ENCODE assay signal across 20 cellular contexts in genomic region chr11:108959874-108960273, GRCh38.
"Had no signal": no experiment of that assay in that cellular context is flagged by ENCODE, and none has a peak within 500 bp of the region (broad histone marks: within the 10 kb centered on the region; RNA-seq: fewer than 3 reads in every experiment).

No MANE protein-coding gene starts in this region.

- H3K4me1 ChIP-seq: prostate gland, thyroid gland had no signal

- H3K36me3 Mint-ChIP-seq: activated naive CD8-positive, alpha-beta T cell; naive thymus-derived CD4-positive, alpha-beta T cell had no signal

- H3K27ac Mint-ChIP-seq: activated naive CD8-positive, alpha-beta T cell; activated T-helper 17 cell treated with anti-CD3 and anti-CD28 coated beads, Interleukin-2, amount 50 U/mL, for 72 hours; naive thymus-derived CD4-positive, alpha-beta T cell had no signal

- H3K4me3 ChIP-seq: heart right ventricle, ovary, prostate gland, thyroid gland had no signal

- DNase-seq: activated CD4-positive, alpha-beta T cell treated with anti-CD3 and anti-CD28 coated beads for 1 hour; activated naive CD4-positive, alpha-beta T cell; activated T-cell treated with anti-CD3 and anti-CD28 coated beads, Interleukin-2, amount 50 U/mL, for 1 hour; amniotic stem cell; cerebellar nuclear complex; cortex of kidney; erythroblast; heart right ventricle; left colon; naive thymus-derived CD4-positive, alpha-beta T cell; ovary; stimulated activated CD4-positive, alpha-beta T cell treated with anti-CD3 and anti-CD28 coated beads, Interleukin-12 subunit alpha, Interleukin-12 subunit beta, amount 100 ng/mL, for 4 hours; stimulated activated CD4-positive, alpha-beta T cell treated with anti-CD3 and anti-CD28 coated beads, Interleukin-4, amount 100 ng/mL, for 4 hours; stimulated activated naive CD8-positive, alpha-beta T cell treated with anti-CD3 and anti-CD28 coated beads, Interleukin-15, Interleukin-2, amounts not matched to agents 100 U/mL and 50 U/mL, for 24 hours; T-helper 1 cell; thyroid gland had no signal

- H3K36me3 ChIP-seq: heart right ventricle, ovary, prostate gland, thyroid gland had no signal

- H3K27ac ChIP-seq: heart right ventricle, ovary, prostate gland, thyroid gland had no signal

- H3K9me3 ChIP-seq: heart right ventricle, ovary, prostate gland, thyroid gland had no signal

- H3K9me3 Mint-ChIP-seq: activated T-helper 17 cell treated with anti-CD3 and anti-CD28 coated beads, Interleukin-2, amount 50 U/mL, for 72 hours had no signal

- H3K4me3 Mint-ChIP-seq: activated naive CD8-positive, alpha-beta T cell; activated T-helper 17 cell treated with anti-CD3 and anti-CD28 coated beads, Interleukin-2, amount 50 U/mL, for 72 hours; naive thymus-derived CD4-positive, alpha-beta T cell; neural crest cell had no signal

- H3K27me3 ChIP-seq: heart right ventricle, ovary, thyroid gland had no signal

- H3K27me3 Mint-ChIP-seq: activated naive CD8-positive, alpha-beta T cell; activated T-helper 17 cell treated with anti-CD3 and anti-CD28 coated beads, Interleukin-2, amount 50 U/mL, for 72 hours had no signal

- H3K4me1 Mint-ChIP-seq: activated T-helper 17 cell treated with anti-CD3 and anti-CD28 coated beads, Interleukin-2, amount 50 U/mL, for 72 hours had no signal
